In genomic region chr12:64895541-64895940, GRCh38 we compare ENCODE assay signal across 20 cellular contexts.
DNase-seq lines count a peak whose midpoint lies in the region; ATAC-seq and TF ChIP-seq lines count a peak whose summit lies in the region.
"Had no signal": no experiment of that assay in that cellular context is flagged by ENCODE, and none has a peak within 500 bp of the region (broad histone marks: within the 10 kb centered on the region; RNA-seq: fewer than 3 reads in every experiment).

No MANE protein-coding gene starts in this region.

- H3K27ac ChIP-seq in colonic mucosa = no peak overlapping the region
- H3K27ac ChIP-seq: A549, left ventricle myocardium inferior had no signal

- no peak for ATAC-seq in HG02642 (IDR thresholded peaks at IDR 0.05; ENCODE audit: poor library complexity, unreplicated experiment)
- ATAC-seq: A549, T-cell had no signal

- H3K27me3 ChIP-seq in colonic mucosa = no peaks in the 10 kb centered on the region

- no peaks in the 10 kb centered on the region for H3K4me1 ChIP-seq in colonic mucosa
- H3K4me1 ChIP-seq: A549, left ventricle myocardium inferior had no signal

- H3K36me3 ChIP-seq in colonic mucosa = no peaks in the 10 kb centered on the region
- H3K36me3 ChIP-seq: left ventricle myocardium inferior had no signal

- H3K9ac ChIP-seq in colonic mucosa (ENCODE audit: low read depth in 2 of 2, low read length in 2 of 2) = no peak overlapping the region

- H3K9me3 ChIP-seq in colonic mucosa = no peaks in the 10 kb centered on the region
- H3K9me3 ChIP-seq: A549, left ventricle myocardium inferior had no signal

- TF ChIP-seq CTCF in foreskin fibroblast (IDR thresholded peaks at IDR 0.05; ENCODE audit: low read depth, low read length) (no peak), colonic mucosa (IDR thresholded peaks at IDR 0.05) (no peak)

- H3K4me3 ChIP-seq in foreskin fibroblast (ENCODE audit: low read depth in 1 of 2, low read length in 2 of 2) = no peak overlapping the region
- H3K4me3 ChIP-seq in colonic mucosa = no peak overlapping the region
- H3K4me3 ChIP-seq: A549, left ventricle myocardium inferior had no signal

- intact Hi-C loops in colonic mucosa (cut with DNase I) = no loop called here

- DNase-seq in AG08395 (ENCODE audit: low spot score) (peak; percentile 13), LHCN-M2 (ENCODE audit: low read depth) (peak; percentile 87), astrocyte of the hippocampus (ENCODE audit: low read depth, low spot score) (peak; percentile 31), foreskin fibroblast (peak; percentile 78 to 87), colonic mucosa (no peak), C1 segment of cervical spinal cord (lab: John Stamatoyannopoulos, UW) (no peak), DMS153 (lab: John Stamatoyannopoulos, UW) (no peak)
- DNase-seq: activated gamma-delta T cell treated with Interleukin-2 at 50 U/mL for 16 hours; amygdala; CD4-positive, CD25-positive, alpha-beta regulatory T cell; glutamatergic neuron; left ventricle myocardium inferior; NCI-H1417; NCI-H2171; SHP77 treated with DMSO at 0.1 percent for 48 hours; stimulated activated CD8-positive, alpha-beta memory T cell treated with anti-CD3 and anti-CD28 coated beads, Interleukin-4, amount 100 ng/mL, for 48 hours; substantia nigra; T-cell had no signal

Comparison
In these comparisons a context has a peak if more than half of its experiments do, and no peak if none do; other contexts are left out.
1. DNase-seq: peak in AG08395 (single experiment), LHCN-M2 (single experiment), astrocyte of the hippocampus (single experiment) and foreskin fibroblast (2 of 2); none in colonic mucosa (single experiment), C1 segment of cervical spinal cord (0 of 14) and DMS153 (single experiment).